In genomic region chr16:60059141-60059540, GRCh38 we compare ENCODE assay signal across 7 cellular contexts.
"Had no signal": no experiment of that assay in that cellular context is flagged by ENCODE, and none has a peak within 500 bp of the region (broad histone marks: within the 10 kb centered on the region; RNA-seq: fewer than 3 reads in every experiment).

No MANE protein-coding gene starts in this region.

- H3K4me2 ChIP-seq: KMS-11 had no signal

- ATAC-seq: K562 had no signal

- H3K9ac ChIP-seq: KMS-11 had no signal

- FAIRE-seq: HTR-8/SVneo, K562 had no signal

- H3K4me3 ChIP-seq: K562 had no signal

- DNase-seq: IMR-90, KBM-7, KG1 had no signal

- H3K27ac ChIP-seq: HL-60, KMS-11 had no signal
